1 cellular context compared by ENCODE assay signal in genomic region chr19:14112809-14113385, GRCh38.
TF ChIP-seq lines count a peak whose summit lies in the region.

No MANE protein-coding gene starts in this region.

TF ChIP-seq in HepG2, 621 proteins besides CTCF, POLR2A, EP300 and RAD21 (continued from another document and continues in another):
- TF ChIP-seq, protein P1, sequence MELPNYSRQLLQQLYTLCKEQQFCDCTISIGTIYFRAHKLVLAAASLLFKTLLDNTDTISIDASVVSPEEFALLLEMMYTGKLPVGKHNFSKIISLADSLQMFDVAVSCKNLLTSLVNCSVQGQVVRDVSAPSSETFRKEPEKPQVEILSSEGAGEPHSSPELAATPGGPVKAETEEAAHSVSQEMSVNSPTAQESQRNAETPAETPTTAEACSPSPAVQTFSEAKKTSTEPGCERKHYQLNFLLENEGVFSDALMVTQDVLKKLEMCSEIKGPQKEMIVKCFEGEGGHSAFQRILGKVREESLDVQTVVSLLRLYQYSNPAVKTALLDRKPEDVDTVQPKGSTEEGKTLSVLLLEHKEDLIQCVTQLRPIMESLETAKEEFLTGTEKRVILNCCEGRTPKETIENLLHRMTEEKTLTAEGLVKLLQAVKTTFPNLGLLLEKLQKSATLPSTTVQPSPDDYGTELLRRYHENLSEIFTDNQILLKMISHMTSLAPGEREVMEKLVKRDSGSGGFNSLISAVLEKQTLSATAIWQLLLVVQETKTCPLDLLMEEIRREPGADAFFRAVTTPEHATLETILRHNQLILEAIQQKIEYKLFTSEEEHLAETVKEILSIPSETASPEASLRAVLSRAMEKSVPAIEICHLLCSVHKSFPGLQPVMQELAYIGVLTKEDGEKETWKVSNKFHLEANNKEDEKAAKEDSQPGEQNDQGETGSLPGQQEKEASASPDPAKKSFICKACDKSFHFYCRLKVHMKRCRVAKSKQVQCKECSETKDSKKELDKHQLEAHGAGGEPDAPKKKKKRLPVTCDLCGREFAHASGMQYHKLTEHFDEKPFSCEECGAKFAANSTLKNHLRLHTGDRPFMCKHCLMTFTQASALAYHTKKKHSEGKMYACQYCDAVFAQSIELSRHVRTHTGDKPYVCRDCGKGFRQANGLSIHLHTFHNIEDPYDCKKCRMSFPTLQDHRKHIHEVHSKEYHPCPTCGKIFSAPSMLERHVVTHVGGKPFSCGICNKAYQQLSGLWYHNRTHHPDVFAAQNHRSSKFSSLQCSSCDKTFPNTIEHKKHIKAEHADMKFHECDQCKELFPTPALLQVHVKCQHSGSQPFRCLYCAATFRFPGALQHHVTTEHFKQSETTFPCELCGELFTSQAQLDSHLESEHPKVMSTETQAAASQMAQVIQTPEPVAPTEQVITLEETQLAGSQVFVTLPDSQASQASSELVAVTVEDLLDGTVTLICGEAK (IDR thresholded peaks at IDR 0.05), result no peak
- TF ChIP-seq, protein P1 (CRISPR knock-in tag; IDR thresholded peaks at IDR 0.05), result no peak
- TF ChIP-seq KLF9 (CRISPR knock-in tag; IDR thresholded peaks at IDR 0.05; ENCODE audit: low read depth) (no peak), REL (CRISPR knock-in tag; conservative IDR thresholded peaks at IDR 0.05) (no peak), ARHGAP35 (CRISPR knock-in tag; IDR thresholded peaks at IDR 0.05; ENCODE audit: borderline replicate concordance) (no peak), ZUFSP (CRISPR knock-in tag; IDR thresholded peaks at IDR 0.05; ENCODE audit: borderline replicate concordance) (no peak), RAD51 (IDR thresholded peaks at IDR 0.05; ENCODE audit: borderline replicate concordance) (no peak), ZNF224 (CRISPR knock-in tag; IDR thresholded peaks at IDR 0.05) (no peak), RFX3 (CRISPR knock-in tag; IDR thresholded peaks at IDR 0.05) (no peak), NCOR1 (IDR thresholded peaks at IDR 0.05; ENCODE audit: borderline replicate concordance, low read length) (no peak), ZNF777 (CRISPR knock-in tag; IDR thresholded peaks at IDR 0.05) (no peak), MATR3 (CRISPR knock-in tag; IDR thresholded peaks at IDR 0.05) (no peak), SMAD9 (CRISPR knock-in tag; IDR thresholded peaks at IDR 0.05) (no peak), CCDC6 (CRISPR knock-in tag; IDR thresholded peaks at IDR 0.05) (no peak), NFIB (CRISPR knock-in tag; IDR thresholded peaks at IDR 0.05; ENCODE audit: borderline replicate concordance) (no peak), ZNF839 (CRISPR knock-in tag; IDR thresholded peaks at IDR 0.05; ENCODE audit: borderline replicate concordance) (no peak), CHCHD3 (CRISPR knock-in tag; IDR thresholded peaks at IDR 0.05) (no peak), DNMT3B (CRISPR knock-in tag; conservative IDR thresholded peaks at IDR 0.05) (no peak), ZBTB3 (CRISPR knock-in tag; IDR thresholded peaks at IDR 0.05; ENCODE audit: borderline replicate concordance, low read depth) (no peak), ZNF687 (CRISPR knock-in tag; IDR thresholded peaks at IDR 0.05) (peak; percentile 92), ZNF343 (CRISPR knock-in tag; IDR thresholded peaks at IDR 0.05) (no peak), KAT8 (CRISPR knock-in tag; IDR thresholded peaks at IDR 0.05) (0 out of 2 replicates have a peak, but pooled peaks have one; percentile 30), SP140L (CRISPR knock-in tag; IDR thresholded peaks at IDR 0.05; ENCODE audit: borderline replicate concordance) (no peak), GABPB1 (CRISPR knock-in tag; IDR thresholded peaks at IDR 0.05) (peak; percentile 80), MTA3 (CRISPR knock-in tag; IDR thresholded peaks at IDR 0.05) (no peak), FOXC1 (CRISPR knock-in tag; IDR thresholded peaks at IDR 0.05; ENCODE audit: borderline replicate concordance) (no peak), CBFB (CRISPR knock-in tag; IDR thresholded peaks at IDR 0.05) (no peak), THAP9 (CRISPR knock-in tag; IDR thresholded peaks at IDR 0.05; ENCODE audit: borderline replicate concordance) (no peak), ELF3 (CRISPR knock-in tag; IDR thresholded peaks at IDR 0.05) (peak; percentile 68), SSRP1 (CRISPR knock-in tag; IDR thresholded peaks at IDR 0.05) (no peak), ZNF557 (CRISPR knock-in tag; IDR thresholded peaks at IDR 0.05) (no peak), PCBP1 (IDR thresholded peaks at IDR 0.05; ENCODE audit: borderline replicate concordance, low read depth, low read length) (no peak), MEF2D (CRISPR knock-in tag; IDR thresholded peaks at IDR 0.05) (0 out of 2 replicates have a peak, but pooled peaks have one; percentile 28)
- TF ChIP-seq, protein P2, sequence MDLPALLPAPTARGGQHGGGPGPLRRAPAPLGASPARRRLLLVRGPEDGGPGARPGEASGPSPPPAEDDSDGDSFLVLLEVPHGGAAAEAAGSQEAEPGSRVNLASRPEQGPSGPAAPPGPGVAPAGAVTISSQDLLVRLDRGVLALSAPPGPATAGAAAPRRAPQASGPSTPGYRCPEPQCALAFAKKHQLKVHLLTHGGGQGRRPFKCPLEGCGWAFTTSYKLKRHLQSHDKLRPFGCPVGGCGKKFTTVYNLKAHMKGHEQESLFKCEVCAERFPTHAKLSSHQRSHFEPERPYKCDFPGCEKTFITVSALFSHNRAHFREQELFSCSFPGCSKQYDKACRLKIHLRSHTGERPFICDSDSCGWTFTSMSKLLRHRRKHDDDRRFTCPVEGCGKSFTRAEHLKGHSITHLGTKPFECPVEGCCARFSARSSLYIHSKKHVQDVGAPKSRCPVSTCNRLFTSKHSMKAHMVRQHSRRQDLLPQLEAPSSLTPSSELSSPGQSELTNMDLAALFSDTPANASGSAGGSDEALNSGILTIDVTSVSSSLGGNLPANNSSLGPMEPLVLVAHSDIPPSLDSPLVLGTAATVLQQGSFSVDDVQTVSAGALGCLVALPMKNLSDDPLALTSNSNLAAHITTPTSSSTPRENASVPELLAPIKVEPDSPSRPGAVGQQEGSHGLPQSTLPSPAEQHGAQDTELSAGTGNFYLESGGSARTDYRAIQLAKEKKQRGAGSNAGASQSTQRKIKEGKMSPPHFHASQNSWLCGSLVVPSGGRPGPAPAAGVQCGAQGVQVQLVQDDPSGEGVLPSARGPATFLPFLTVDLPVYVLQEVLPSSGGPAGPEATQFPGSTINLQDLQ (CRISPR knock-in tag; IDR thresholded peaks at IDR 0.05), result no peak
- TF ChIP-seq, protein P3, sequence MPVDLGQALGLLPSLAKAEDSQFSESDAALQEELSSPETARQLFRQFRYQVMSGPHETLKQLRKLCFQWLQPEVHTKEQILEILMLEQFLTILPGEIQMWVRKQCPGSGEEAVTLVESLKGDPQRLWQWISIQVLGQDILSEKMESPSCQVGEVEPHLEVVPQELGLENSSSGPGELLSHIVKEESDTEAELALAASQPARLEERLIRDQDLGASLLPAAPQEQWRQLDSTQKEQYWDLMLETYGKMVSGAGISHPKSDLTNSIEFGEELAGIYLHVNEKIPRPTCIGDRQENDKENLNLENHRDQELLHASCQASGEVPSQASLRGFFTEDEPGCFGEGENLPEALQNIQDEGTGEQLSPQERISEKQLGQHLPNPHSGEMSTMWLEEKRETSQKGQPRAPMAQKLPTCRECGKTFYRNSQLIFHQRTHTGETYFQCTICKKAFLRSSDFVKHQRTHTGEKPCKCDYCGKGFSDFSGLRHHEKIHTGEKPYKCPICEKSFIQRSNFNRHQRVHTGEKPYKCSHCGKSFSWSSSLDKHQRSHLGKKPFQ (CRISPR knock-in tag; IDR thresholded peaks at IDR 0.05; ENCODE audit: insufficient replicate concordance), result no peak
- TF ChIP-seq, protein P4, sequence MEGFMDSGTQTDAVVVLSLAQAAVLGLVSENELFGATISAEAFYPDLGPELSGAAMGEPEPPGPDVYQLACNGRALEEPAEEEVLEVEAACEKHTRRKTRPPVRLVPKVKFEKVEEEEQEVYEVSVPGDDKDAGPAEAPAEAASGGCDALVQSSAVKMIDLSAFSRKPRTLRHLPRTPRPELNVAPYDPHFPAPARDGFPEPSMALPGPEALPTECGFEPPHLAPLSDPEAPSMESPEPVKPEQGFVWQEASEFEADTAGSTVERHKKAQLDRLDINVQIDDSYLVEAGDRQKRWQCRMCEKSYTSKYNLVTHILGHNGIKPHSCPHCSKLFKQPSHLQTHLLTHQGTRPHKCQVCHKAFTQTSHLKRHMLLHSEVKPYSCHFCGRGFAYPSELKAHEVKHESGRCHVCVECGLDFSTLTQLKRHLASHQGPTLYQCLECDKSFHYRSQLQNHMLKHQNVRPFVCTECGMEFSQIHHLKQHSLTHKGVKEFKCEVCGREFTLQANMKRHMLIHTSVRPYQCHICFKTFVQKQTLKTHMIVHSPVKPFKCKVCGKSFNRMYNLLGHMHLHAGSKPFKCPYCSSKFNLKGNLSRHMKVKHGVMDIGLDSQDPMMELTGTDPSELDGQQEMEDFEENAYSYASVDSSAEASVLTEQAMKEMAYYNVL (CRISPR knock-in tag; IDR thresholded peaks at IDR 0.05; ENCODE audit: borderline replicate concordance), result no peak
